8 cellular contexts compared by ENCODE assay signal in the genomic region with DNA sequence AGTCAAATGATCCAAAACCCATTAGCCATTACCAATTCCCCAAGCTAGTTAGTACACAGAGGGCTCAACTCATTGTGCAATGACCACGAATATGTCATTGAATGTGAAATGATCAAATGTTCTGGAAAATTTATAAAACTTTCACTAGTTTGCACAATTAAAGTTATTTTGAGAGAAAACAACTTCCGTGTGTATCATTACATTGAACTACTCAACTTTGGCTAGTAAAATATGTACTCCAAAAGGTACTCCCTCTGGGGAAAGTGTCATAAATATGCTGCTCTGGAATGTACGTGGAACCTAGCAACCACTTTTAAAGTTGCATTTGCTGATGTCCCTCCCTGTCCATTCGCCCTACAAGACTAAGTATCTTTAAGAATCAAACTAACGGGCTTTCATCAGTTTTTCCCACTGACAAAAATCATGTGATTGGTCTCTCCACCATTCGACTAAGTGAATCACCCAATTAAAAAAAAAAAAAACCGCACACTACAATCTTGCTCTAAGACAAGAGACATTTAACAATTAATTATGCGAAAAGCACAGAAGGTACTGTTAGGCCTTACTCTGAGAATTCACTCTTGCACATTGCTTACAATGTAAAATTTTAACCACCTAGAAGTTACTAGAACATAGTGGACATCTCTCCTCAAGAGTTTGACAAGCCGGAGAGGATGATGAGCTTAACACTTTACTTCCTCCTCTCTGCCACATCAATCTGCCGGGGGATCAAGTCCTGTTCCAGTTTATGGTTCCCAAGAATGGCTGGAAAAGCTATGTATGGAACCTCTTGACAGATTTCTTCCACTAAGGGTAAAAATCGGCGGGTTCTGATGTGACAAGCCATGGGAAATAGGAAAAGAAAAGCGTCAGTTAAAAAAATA. TPM values are rescaled to one million over a fixed set of nuclear protein-coding genes. Genes with fewer than 3 reads are reported as not detected.
DNase-seq lines count a peak whose midpoint lies in the region; TF ChIP-seq lines count a peak whose summit lies in the region.

No MANE protein-coding gene starts in this region.

- peak overlapping the region; percentile 80 for H3K4me3 ChIP-seq in BLaER1
- peak overlapping the region; percentile 42 to 96 for H3K4me3 ChIP-seq in mesenchymal stem cell (ENCODE audit: insufficient read depth in 1 of 2, low read depth in 1 of 2, low read length in 2 of 2)

- H2BK12ac ChIP-seq in mesenchymal stem cell (ENCODE audit: low read length in 2 of 2): no peak overlapping the region

- H3K4ac ChIP-seq in mesenchymal stem cell (ENCODE audit: low read depth in 1 of 2, low read length in 2 of 2): no peak overlapping the region

- H3K23ac ChIP-seq in mesenchymal stem cell (ENCODE audit: low read length in 2 of 2): no peak overlapping the region

- peak overlapping the region; percentile 94 for H3K27ac ChIP-seq in BLaER1
- H3K27ac ChIP-seq in mesenchymal stem cell (ENCODE audit: low read length, poor library complexity, severe bottlenecking): peak overlapping the region; percentile 40

- H3K36me3 ChIP-seq in BLaER1 (peaks cover 34% of the 10 kb centered on the region), mesenchymal stem cell (ENCODE audit: control insufficient read depth in 1 of 2, insufficient read depth in 2 of 2, low read depth in 1 of 2, low read length in 2 of 2) (peaks cover 12 to 28% of the 10 kb centered on the region in 2 experiments)

- H3K36me3 Mint-ChIP-seq in IgD-negative memory B cell: no peaks in the 10 kb centered on the region
- H3K36me3 Mint-ChIP-seq in brain: peaks cover 48% of the 10 kb centered on the region

- no peak overlapping the region for H3K18ac ChIP-seq in mesenchymal stem cell (ENCODE audit: low read depth in 1 of 2, low read length in 2 of 2)

- peak overlapping the region; percentile 94 for H2BK120ac ChIP-seq in mesenchymal stem cell (ENCODE audit: low read depth, low read length)

- H3K27ac Mint-ChIP-seq in IgD-negative memory B cell (peak overlapping the region; percentile 89 to 96 (median 91)), brain (peak overlapping the region; percentile 95 to 99 (median 98))

- peak; percentile 54 for DNase-seq in mesenchymal stem cell
- DNase-seq in GM20000 (ENCODE audit: low spot score): no peak
- no peak for DNase-seq in stimulated activated CD4-positive, alpha-beta T cell treated with anti-CD3 and anti-CD28 coated beads, Interleukin-2, amount 100 ng/mL, for 48 hours
- DNase-seq in activated CD4-positive, CD25-positive, alpha-beta regulatory T cell treated with anti-CD3 and anti-CD28 coated beads, Interleukin-2, amount 50 U/mL, for 72 hours: no peak
- no peak for DNase-seq in LoVo (ENCODE audit: low spot score)

- H3K27me3 ChIP-seq in BLaER1 (no peaks in the 10 kb centered on the region), mesenchymal stem cell (ENCODE audit: control insufficient read depth in 1 of 2, insufficient read depth in 1 of 2, low read length in 2 of 2) (no peaks in the 10 kb centered on the region)

- H3K4me1 ChIP-seq in BLaER1 (peaks cover 42% of the 10 kb centered on the region), mesenchymal stem cell (ENCODE audit: control insufficient read depth, insufficient read depth, low read depth, low read length) (peaks cover 9% of the 10 kb centered on the region)

- H4K20me1 ChIP-seq in BLaER1: peaks cover 55% of the 10 kb centered on the region

- no peak overlapping the region for H2AK5ac ChIP-seq in mesenchymal stem cell (ENCODE audit: low read length, severe bottlenecking)

- H3K9me3 Mint-ChIP-seq in IgD-negative memory B cell: no peaks in the 10 kb centered on the region
- H3K9me3 Mint-ChIP-seq in brain: no peaks in the 10 kb centered on the region

- no peak overlapping the region for H2AFZ ChIP-seq in mesenchymal stem cell (ENCODE audit: low read depth, low read length)

- 34% methylated on average over 12 of the region's 13 CpGs for WGBS in mesenchymal stem cell

- H3K9ac ChIP-seq in BLaER1: peak overlapping the region; percentile 91
- H3K9ac ChIP-seq in mesenchymal stem cell (ENCODE audit: low read length): peak overlapping the region; percentile 97

- H3K14ac ChIP-seq in mesenchymal stem cell (ENCODE audit: low read length in 2 of 2): peak overlapping the region in 1 of 2 experiments; percentile 81

- H3K4me2 ChIP-seq in BLaER1 (peak overlapping the region; percentile 96), mesenchymal stem cell (ENCODE audit: low read length, poor library complexity, severe bottlenecking) (peak overlapping the region; percentile 77)

- H3K4me3 Mint-ChIP-seq in IgD-negative memory B cell (peak overlapping the region; percentile 92 to 97 (median 96)), brain (peak overlapping the region; percentile 94 to 100 (median 97))

- no peaks in the 10 kb centered on the region for H3K27me3 Mint-ChIP-seq in IgD-negative memory B cell
- peaks cover 17% of the 10 kb centered on the region for H3K27me3 Mint-ChIP-seq in brain

- H4K8ac ChIP-seq in mesenchymal stem cell (ENCODE audit: low read length): no peak overlapping the region

- H3K4me1 Mint-ChIP-seq in IgD-negative memory B cell (peaks cover 37 to 45% (median 41%) of the 10 kb centered on the region in 3 donors), brain (peaks cover 63% of the 10 kb centered on the region)

- H3K79me1 ChIP-seq in mesenchymal stem cell (replicated peaks; ENCODE audit: low read length, poor library complexity, severe bottlenecking): no peaks in the 10 kb centered on the region

- no peak for TF ChIP-seq CTCF in brain (conservative IDR thresholded peaks at IDR 0.05)
- TF ChIP-seq CTCF in GM20000 (IDR thresholded peaks at IDR 0.05; ENCODE audit: extremely low read depth, missing control alignments): no peak

- H4K91ac ChIP-seq in mesenchymal stem cell (ENCODE audit: low read length): no peak overlapping the region

- no peaks in the 10 kb centered on the region for H3K9me3 ChIP-seq in BLaER1
- H3K9me3 ChIP-seq in mesenchymal stem cell (ENCODE audit: control insufficient read depth, low read length): no peaks in the 10 kb centered on the region

- no peak overlapping the region for H2BK15ac ChIP-seq in mesenchymal stem cell (ENCODE audit: low read depth, poor library complexity, severe bottlenecking)

- H2BK5ac ChIP-seq in mesenchymal stem cell (ENCODE audit: low read depth, low read length, poor library complexity, severe bottlenecking): no peak overlapping the region

RNA-seq across cellular contexts. Expression of gene ACBD3, which starts 1.1 kb away (rescaled TPM):
- 41.3 TPM for polyA plus RNA-seq in IgD-negative memory B cell
- polyA plus RNA-seq in brain (ENCODE audit: insufficient read depth, low read depth, low replicate concordance): 13.7 TPM
- 48.4 TPM for polyA plus RNA-seq in mesenchymal stem cell (2013, experiment 1 of 2)
- 49.5 TPM for polyA plus RNA-seq in mesenchymal stem cell (2013, experiment 2 of 2)

RNA-seq across cellular contexts. Expression of gene MIXL1, which starts 38.1 kb away (rescaled TPM):
- polyA plus RNA-seq in IgD-negative memory B cell (1.6 TPM), brain (ENCODE audit: insufficient read depth, low read depth, low replicate concordance) (not detected)
- 0.14 TPM for polyA plus RNA-seq in mesenchymal stem cell (2013, experiment 1 of 2)
- polyA plus RNA-seq in mesenchymal stem cell (2013, experiment 2 of 2): 0.15 TPM
